13 cellular contexts compared by ENCODE assay signal in the genomic region with DNA sequence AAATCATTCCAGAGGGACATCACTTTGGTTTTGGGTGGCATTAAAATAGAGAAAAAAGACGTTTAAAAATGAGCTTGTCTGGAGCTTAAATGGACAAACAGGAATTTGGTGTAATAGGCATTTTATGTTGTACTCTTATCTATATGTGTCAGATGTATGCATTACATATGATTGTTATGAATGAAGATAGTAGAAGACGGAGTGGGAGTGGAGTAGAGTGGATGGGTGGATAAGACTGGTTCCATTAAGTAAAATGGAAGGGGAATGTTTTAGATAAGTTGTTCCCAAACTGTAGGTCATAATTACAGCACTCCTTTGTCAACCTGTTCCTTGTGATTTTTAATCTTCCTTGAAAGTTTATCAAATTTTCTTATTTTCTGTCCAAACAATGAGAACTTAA. TPM values are rescaled to one million over a fixed set of nuclear protein-coding genes. Genes with fewer than 3 reads are reported as not detected.
A peak's percentile ranks its signal among the peaks of the same experiment; 100 is the strongest.
DNase-seq lines count a peak whose midpoint lies in the region; ATAC-seq, FAIRE-seq and TF ChIP-seq lines count a peak whose summit lies in the region.
"Had no signal": no experiment of that assay in that cellular context is flagged by ENCODE, and none has a peak within 500 bp of the region (broad histone marks: within the 10 kb centered on the region; RNA-seq: fewer than 3 reads in every experiment).

No MANE protein-coding gene starts in this region.

- no peaks in the 10 kb centered on the region for H4K20me1 ChIP-seq in H9 (ENCODE audit: control insufficient read depth, insufficient read depth, insufficient read length)

- no peak overlapping the region for H2AK5ac ChIP-seq in H9 (ENCODE audit: insufficient read length, low read length)

- H3K9me3 Mint-ChIP-seq in H9: peaks cover 9 to 22% of the 10 kb centered on the region in 2 experiments
- peaks cover 9% of the 10 kb centered on the region for H3K9me3 Mint-ChIP-seq in activated naive CD8-positive, alpha-beta T cell treated with anti-CD3 and anti-CD28 coated beads, Interleukin-2, amount 10 ng/mL, durations not matched to agents 7 days and 5 days
- peaks cover 0 to 14% (median 4%) of the 10 kb centered on the region in 11 donors for H3K9me3 Mint-ChIP-seq in naive thymus-derived CD4-positive, alpha-beta T cell

- H3K23me2 ChIP-seq in H9 (ENCODE audit: insufficient read length, low read depth, low read length, poor library complexity, severe bottlenecking): peaks cover 8% of the 10 kb centered on the region

- no peak overlapping the region for H4K91ac ChIP-seq in H9 (ENCODE audit: insufficient read length, low read depth, low read length)

- DNase-seq in H9 (no peak), islet precursor cell (no peak), spleen (no peak), kidney (no peak), tibial nerve (ENCODE audit: low spot score in 2 of 2) (no peak)
- no peak for DNase-seq in activated naive CD8-positive, alpha-beta T cell treated with anti-CD3 and anti-CD28 coated beads, Interleukin-2, amount 10 ng/mL, durations not matched to agents 7 days and 5 days
- no peak for DNase-seq in naive thymus-derived CD4-positive, alpha-beta T cell
- DNase-seq: dorsolateral prefrontal cortex; foreskin melanocyte; NCI-H1930; stimulated activated CD8-positive, alpha-beta memory T cell treated with anti-CD3 and anti-CD28 coated beads, Interleukin-4, amount 100 ng/mL, for 48 hours had no signal

- peaks cover 28% of the 10 kb centered on the region for H3K79me2 ChIP-seq in ACC112 (ENCODE audit: control insufficient read depth, insufficient read depth, low read length, unreplicated experiment)
- peaks cover 17% of the 10 kb centered on the region; the same call in 1 of the 2 replicates for H3K79me2 ChIP-seq in H9 (ENCODE audit: insufficient read depth, low read length)

- no peak for TF ChIP-seq EP300 in tibial nerve (IDR thresholded peaks at IDR 0.05)

- H2BK20ac ChIP-seq in H9 (ENCODE audit: low read depth, low read length, poor library complexity, severe bottlenecking): no peak overlapping the region

- H3K4ac ChIP-seq in H9 (ENCODE audit: low read depth, low read length): no peak overlapping the region

- H3K4me1 Mint-ChIP-seq in H9: peaks cover 14 to 17% of the 10 kb centered on the region in 2 experiments
- H3K4me1 Mint-ChIP-seq in activated naive CD8-positive, alpha-beta T cell treated with anti-CD3 and anti-CD28 coated beads, Interleukin-2, amount 10 ng/mL, durations not matched to agents 7 days and 5 days: peaks cover 35% of the 10 kb centered on the region
- peaks cover 34 to 91% (median 81%) of the 10 kb centered on the region in 7 donors for H3K4me1 Mint-ChIP-seq in naive thymus-derived CD4-positive, alpha-beta T cell

- peaks cover 16 to 39% (median 30%) of the 10 kb centered on the region in 3 experiments for H3K36me3 Mint-ChIP-seq in H9 (ENCODE audit: insufficient read depth in 1 of 3, low read depth in 3 of 3)
- peaks cover 22% of the 10 kb centered on the region for H3K36me3 Mint-ChIP-seq in activated naive CD8-positive, alpha-beta T cell treated with anti-CD3 and anti-CD28 coated beads, Interleukin-2, amount 10 ng/mL, durations not matched to agents 7 days and 5 days
- H3K36me3 Mint-ChIP-seq in naive thymus-derived CD4-positive, alpha-beta T cell: peaks cover 6 to 37% (median 32%) of the 10 kb centered on the region in 5 donors

- no peak overlapping the region for H2BK12ac ChIP-seq in H9 (ENCODE audit: insufficient read length, low read depth, low read length)

- FAIRE-seq in kidney (lab: Jason Lieb, UNC): no peak
- FAIRE-seq: G401.6 had no signal

- H3K4me3 Mint-ChIP-seq in H9: no peak overlapping the region
- peak overlapping the region; percentile 0 for H3K4me3 Mint-ChIP-seq in activated naive CD8-positive, alpha-beta T cell treated with anti-CD3 and anti-CD28 coated beads, Interleukin-2, amount 10 ng/mL, durations not matched to agents 7 days and 5 days
- peak overlapping the region in 8 of 10 donors; percentile 3 to 98 (median 94) for H3K4me3 Mint-ChIP-seq in naive thymus-derived CD4-positive, alpha-beta T cell

- H2AFZ ChIP-seq in ACC112 (ENCODE audit: low read length, unreplicated experiment): no peak overlapping the region
- no peak overlapping the region for H2AFZ ChIP-seq in H9 (ENCODE audit: low read length)

- no peak overlapping the region for H3K14ac ChIP-seq in H9 (ENCODE audit: insufficient read depth, low read length)

- H3K27ac ChIP-seq in ACC112 (ENCODE audit: low read depth, low read length) (peak overlapping the region; percentile 97), H9 (ENCODE audit: insufficient read length, low read depth, low read length) (no peak overlapping the region), spleen (peak overlapping the region in 1 of 8 donors; percentile 94), kidney (ENCODE audit: low read depth in 2 of 2, low read length in 2 of 2) (no peak overlapping the region), tibial nerve (peak overlapping the region in 2 of 4 donors; percentile 96 to 97)
- H3K27ac ChIP-seq in naive thymus-derived CD4-positive, alpha-beta T cell (ENCODE audit: low read depth, low read length): peak overlapping the region; percentile 98

- no peak overlapping the region for H2BK15ac ChIP-seq in H9 (ENCODE audit: low read depth, low read length)

- H3K9me3 ChIP-seq in H9 (ENCODE audit: control insufficient read depth, low read depth, low read length) (no peaks in the 10 kb centered on the region), spleen (peaks cover 0 to 14% (median 6%) of the 10 kb centered on the region in 8 donors), kidney (ENCODE audit: control insufficient read depth in 1 of 2, low read length in 2 of 2) (no peaks in the 10 kb centered on the region), tibial nerve (peaks cover 0 to 6% (median 0%) of the 10 kb centered on the region in 4 donors)
- H3K9me3 ChIP-seq in naive thymus-derived CD4-positive, alpha-beta T cell (ENCODE audit: control insufficient read depth in 2 of 3, low read length in 3 of 3): no peaks in the 10 kb centered on the region

- 100% methylated on average over 1 of the region's 2 CpGs for WGBS in H9 (ENCODE audit: extremely low coverage, insufficient read length, low lambda C conversion rate)
- WGBS in spleen, 5 donors: 59 to 83% (median 70%) methylated on average over 2 of the region's 2 CpGs
- WGBS in tibial nerve, 2 donors: 52 to 53% methylated on average over 2 of the region's 2 CpGs

- H3K4me2 ChIP-seq in H9 (ENCODE audit: insufficient read depth, insufficient read length, low read length): no peak overlapping the region

- H3K27me3 ChIP-seq in ACC112 (ENCODE audit: insufficient read depth, low read length): no peaks in the 10 kb centered on the region
- no peaks in the 10 kb centered on the region for H3K27me3 ChIP-seq in H9 (ENCODE audit: insufficient read depth, low read length)
- no peaks in the 10 kb centered on the region for H3K27me3 ChIP-seq in naive thymus-derived CD4-positive, alpha-beta T cell (ENCODE audit: control insufficient read depth in 2 of 2, insufficient read depth in 2 of 2, low read length in 2 of 2)
- no peaks in the 10 kb centered on the region for H3K27me3 ChIP-seq in spleen (replicated peaks in 1 of 7)
- H3K27me3 ChIP-seq in tibial nerve: no peaks in the 10 kb centered on the region
- H3K27me3 ChIP-seq: dorsolateral prefrontal cortex had no signal

- CTCF ChIA-PET in naive thymus-derived CD4-positive, alpha-beta T cell (lab: Charles Lee): interaction anchor here (0.6 kb wide), 1 partner anchor 657 kb away, joined by 4 read pairs; no protein-coding TSS in a partner anchor

- peaks cover 22% of the 10 kb centered on the region for H3K4me1 ChIP-seq in ACC112 (ENCODE audit: control insufficient read depth, insufficient read depth, low read length, unreplicated experiment)
- peaks cover 2% of the 10 kb centered on the region; the same call in 1 of the 2 replicates for H3K4me1 ChIP-seq in H9 (ENCODE audit: insufficient read depth, low read length)
- peaks cover 19 to 25% of the 10 kb centered on the region in 2 donors for H3K4me1 ChIP-seq in naive thymus-derived CD4-positive, alpha-beta T cell (ENCODE audit: control insufficient read depth in 2 of 2, insufficient read depth in 2 of 2, low read length in 2 of 2)
- H3K4me1 ChIP-seq in spleen: peaks cover 9 to 39% (median 23%) of the 10 kb centered on the region in 6 donors
- peaks cover 3 to 5% of the 10 kb centered on the region in 2 donors for H3K4me1 ChIP-seq in kidney (ENCODE audit: control insufficient read depth in 1 of 2, insufficient read depth in 1 of 2, low read depth in 1 of 2, low read length in 2 of 2)
- peaks cover 0 to 12% (median 6%) of the 10 kb centered on the region in 4 donors for H3K4me1 ChIP-seq in tibial nerve

- H3K4me3 ChIP-seq in ACC112 (ENCODE audit: low read depth, low read length): peak overlapping the region; percentile 7; the same call in 1 of the 2 replicates
- no peak overlapping the region for H3K4me3 ChIP-seq in naive thymus-derived CD4-positive, alpha-beta T cell (ENCODE audit: low read length)
- H3K4me3 ChIP-seq in spleen: no peak overlapping the region
- H3K4me3 ChIP-seq in kidney (ENCODE audit: low read length in 2 of 2): no peak overlapping the region
- no peak overlapping the region for H3K4me3 ChIP-seq in tibial nerve

- TF ChIP-seq POLR2A in spleen (IDR thresholded peaks at IDR 0.05) (no peak), tibial nerve (IDR thresholded peaks at IDR 0.05) (no peak)

- intact Hi-C loops in naive thymus-derived CD4-positive, alpha-beta T cell (cut with micrococcal nuclease): loop anchor here (5.0 kb wide), 5 partner anchors 370 to 1255 kb away; a partner anchor contains a TSS
- intact Hi-C loops in spleen (cut with DNase I; ENCODE audit: low total_unique reads) (no loop called here), kidney (cut with DNase I) (no loop called here)

- POLR2A ChIA-PET in activated naive CD8-positive, alpha-beta T cell treated with anti-CD3 and anti-CD28 coated beads, Interleukin-2, amount 10 ng/mL, durations not matched to agents 7 days and 5 days (lab: Charles Lee): interaction anchor here (2.9 kb wide), 1 partner anchor 31 kb away, joined by 11 read pairs; no protein-coding TSS in a partner anchor
- POLR2A ChIA-PET in naive thymus-derived CD4-positive, alpha-beta T cell (lab: Charles Lee): interaction anchor here (3.2 kb wide), 1 partner anchor 30 kb away, joined by 18 read pairs; no protein-coding TSS in a partner anchor

- H2BK5ac ChIP-seq in H9 (ENCODE audit: insufficient read length, low read length): no peak overlapping the region

- ATAC-seq in activated naive CD8-positive, alpha-beta T cell treated with anti-CD3 and anti-CD28 coated beads, Interleukin-2, amount 10 ng/mL, durations not matched to agents 7 days and 5 days (ENCODE audit: low read depth): no peak
- no peak for ATAC-seq in naive thymus-derived CD4-positive, alpha-beta T cell

- H3K56ac ChIP-seq in H9 (ENCODE audit: insufficient read length, low read depth, low read length): no peak overlapping the region

- H3K36me3 ChIP-seq in ACC112 (ENCODE audit: insufficient read depth, low read length) (no peaks in the 10 kb centered on the region), spleen (peaks cover 0 to 12% (median 0%) of the 10 kb centered on the region in 6 donors), kidney (ENCODE audit: control insufficient read depth in 1 of 2, insufficient read depth in 2 of 2, low read length in 2 of 2) (no peaks in the 10 kb centered on the region), tibial nerve (peaks cover 0 to 9% (median 0%) of the 10 kb centered on the region in 3 donors)
- H3K36me3 ChIP-seq in naive thymus-derived CD4-positive, alpha-beta T cell (ENCODE audit: control insufficient read depth in 2 of 3, insufficient read depth in 3 of 3, low read length in 3 of 3): no peaks in the 10 kb centered on the region

- H3T11ph ChIP-seq in H9 (ENCODE audit: low read length): peak overlapping the region; percentile 81

- H2BK120ac ChIP-seq in H9 (ENCODE audit: low read depth, low read length, poor library complexity, severe bottlenecking): no peak overlapping the region

- H3K27ac Mint-ChIP-seq in H9: no peak overlapping the region
- H3K27ac Mint-ChIP-seq in activated naive CD8-positive, alpha-beta T cell treated with anti-CD3 and anti-CD28 coated beads, Interleukin-2, amount 10 ng/mL, durations not matched to agents 7 days and 5 days: no peak overlapping the region
- H3K27ac Mint-ChIP-seq in naive thymus-derived CD4-positive, alpha-beta T cell: peak overlapping the region in 7 of 9 donors; percentile 71 to 100 (median 99)

- no peak overlapping the region for H4K8ac ChIP-seq in H9 (replicated peaks; ENCODE audit: insufficient read length, low read depth, low read length)

- no peak overlapping the region for H3K18ac ChIP-seq in H9 (ENCODE audit: insufficient read length, low read depth, low read length)

- H3K9ac ChIP-seq in H9 (ENCODE audit: extremely low read depth, insufficient read length, low read length) (no peak overlapping the region), kidney (ENCODE audit: low read length in 2 of 2) (no peak overlapping the region)

- H3K27me3 Mint-ChIP-seq in H9 (ENCODE audit: low read depth): no peaks in the 10 kb centered on the region; the same call in 1 of the 2 replicates
- H3K27me3 Mint-ChIP-seq in activated naive CD8-positive, alpha-beta T cell treated with anti-CD3 and anti-CD28 coated beads, Interleukin-2, amount 10 ng/mL, durations not matched to agents 7 days and 5 days: no peaks in the 10 kb centered on the region
- H3K27me3 Mint-ChIP-seq in naive thymus-derived CD4-positive, alpha-beta T cell: no peaks in the 10 kb centered on the region

- no peak for TF ChIP-seq CTCF in H9 (conservative IDR thresholded peaks at IDR 0.05)
- TF ChIP-seq CTCF in spleen (IDR thresholded peaks at IDR 0.05 in 8 of 11, conservative IDR thresholded peaks at IDR 0.05 in 3 of 11): no peak
- TF ChIP-seq CTCF in kidney (IDR thresholded peaks at IDR 0.05; ENCODE audit: borderline replicate concordance, extremely low read depth, insufficient read depth): no peak
- TF ChIP-seq CTCF in tibial nerve (IDR thresholded peaks at IDR 0.05): no peak

- H4K5ac ChIP-seq in H9 (ENCODE audit: insufficient read length, low read depth, low read length): no peak overlapping the region

- H3K79me1 ChIP-seq in H9 (ENCODE audit: insufficient read depth, low read depth, low read length, poor library complexity, severe bottlenecking): no peaks in the 10 kb centered on the region

- H3K23ac ChIP-seq in H9 (ENCODE audit: insufficient read length, low read depth, low read length): no peak overlapping the region

RNA-seq across cellular contexts. Expression of a gene that starts 1.9 kb away (rescaled TPM):
- total RNA-seq in H9 (2021): 19.6 and 22.7 TPM in 2 replicates
- 10 to 100 TPM; 33.2 to 33.9 TPM for total RNA-seq in activated naive CD8-positive, alpha-beta T cell treated with anti-CD3 and anti-CD28 coated beads, Interleukin-2, amount 10 ng/mL, durations not matched to agents 7 days and 5 days
- 100 to 1,000 TPM in 1 of 5 experiments, 10 to 100 TPM in 4; 20.2 to 105 (median 70.4) TPM for total RNA-seq in naive thymus-derived CD4-positive, alpha-beta T cell
- polyA plus RNA-seq in naive thymus-derived CD4-positive, alpha-beta T cell: 10 to 100 TPM; 78.0 to 83.1 TPM
- 10 to 100 TPM; 34.2 to 65.9 (median 46.5) TPM for total RNA-seq in spleen
- polyA plus RNA-seq in spleen: 10 to 100 TPM; 12.8 to 16.0 (median 13.3) TPM
- total RNA-seq in kidney: 35.7 TPM
- 17.5 TPM for polyA plus RNA-seq in kidney (ENCODE audit: insufficient read depth, low read depth, low replicate concordance)
- 10 to 100 TPM; 39.0 to 76.5 (median 44.0) TPM for total RNA-seq in tibial nerve

Comparison
In these comparisons a context has a peak if more than half of its experiments do, and no peak if none do; other contexts are left out.
1. H3K27ac ChIP-seq: peak in ACC112 (single experiment) and naive thymus-derived CD4-positive, alpha-beta T cell (single experiment); none in H9 (single experiment) and kidney (0 of 2).
2. H3K27ac Mint-ChIP-seq: peak in naive thymus-derived CD4-positive, alpha-beta T cell (7 of 9); none in H9 (0 of 3) and activated naive CD8-positive, alpha-beta T cell treated with anti-CD3 and anti-CD28 coated beads, Interleukin-2, amount 10 ng/mL, durations not matched to agents 7 days and 5 days (single experiment).
3. H3K4me3 Mint-ChIP-seq: peak in activated naive CD8-positive, alpha-beta T cell treated with anti-CD3 and anti-CD28 coated beads, Interleukin-2, amount 10 ng/mL, durations not matched to agents 7 days and 5 days (single experiment) and naive thymus-derived CD4-positive, alpha-beta T cell (8 of 10); none in H9 (0 of 2).
4. intact Hi-C loops: an anchor here in naive thymus-derived CD4-positive, alpha-beta T cell (5.0 kb wide); none called in spleen and kidney.